Comparison of ENCODE assay signal across 8 cellular contexts in the genomic region with DNA sequence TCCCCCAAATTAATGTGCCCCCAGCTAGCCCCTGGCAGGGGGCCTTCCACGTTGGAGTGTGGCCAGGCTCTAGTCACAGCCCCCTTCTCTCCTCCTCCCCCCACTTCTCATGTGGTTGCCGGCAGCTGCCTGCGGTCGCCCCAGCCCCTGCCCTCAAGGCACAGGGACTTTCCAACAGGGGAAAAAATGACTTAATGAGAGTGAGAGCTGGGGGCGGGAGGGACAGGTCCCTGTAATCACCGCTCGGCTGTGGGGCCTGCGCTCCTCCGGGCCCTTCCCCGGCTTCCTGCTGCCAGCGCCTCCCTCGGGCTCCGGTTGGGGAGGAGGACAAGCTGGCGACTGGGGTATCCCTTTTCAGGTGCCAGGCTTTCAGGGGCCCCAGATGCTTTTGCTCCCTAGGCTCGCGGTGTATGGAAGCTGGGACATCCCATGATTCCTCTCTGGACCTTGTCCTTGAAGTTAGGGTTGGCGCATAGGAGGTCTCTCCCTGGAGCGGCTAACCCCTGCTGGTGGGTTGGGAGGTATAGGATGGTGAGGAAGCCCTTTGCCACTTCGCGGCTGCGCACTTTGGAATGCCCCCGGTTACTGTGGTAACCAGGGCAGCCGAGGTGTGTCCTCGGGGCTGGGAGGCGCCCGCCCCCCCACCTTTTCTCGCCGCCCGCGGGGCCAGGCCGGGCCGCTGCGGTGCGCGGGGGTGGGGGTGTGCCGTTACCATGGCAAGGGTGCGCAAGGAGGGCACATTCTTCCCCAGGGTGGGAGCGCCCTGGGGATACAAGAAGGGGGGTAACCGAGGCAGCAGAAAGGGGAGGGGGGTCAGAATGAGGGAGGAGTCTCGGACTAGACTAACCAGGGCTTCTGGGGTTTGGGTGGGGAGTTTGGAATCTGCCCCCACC. TPM values are rescaled to one million over a fixed set of nuclear protein-coding genes. Genes with fewer than 3 reads are reported as not detected.
A peak's percentile ranks its signal among the peaks of the same experiment; 100 is the strongest.
DNase-seq lines count a peak whose midpoint lies in the region; ATAC-seq and TF ChIP-seq lines count a peak whose summit lies in the region.

No MANE protein-coding gene starts in this region.

- no peaks in the 10 kb centered on the region for H3K79me2 ChIP-seq in hepatocyte

- no peaks in the 10 kb centered on the region for H3K36me3 ChIP-seq in hepatocyte (replicated peaks; ENCODE audit: insufficient read depth, low read depth)

- H3K27ac ChIP-seq in hepatocyte: peak overlapping the region; percentile 71

- H2AFZ ChIP-seq in hepatocyte: no peak overlapping the region

- H3K27me3 ChIP-seq in hepatocyte: peaks cover 83% of the 10 kb centered on the region

- H3K4me2 ChIP-seq in hepatocyte: peak overlapping the region; percentile 61

- H3K4me3 ChIP-seq in hepatocyte: no peak overlapping the region

- ATAC-seq in GM18520 (IDR thresholded peaks at IDR 0.05; ENCODE audit: unreplicated experiment) (peak; percentile 31), HG02981 (IDR thresholded peaks at IDR 0.05; ENCODE audit: unreplicated experiment) (peak; percentile 51)

- peaks cover 51% of the 10 kb centered on the region for H3K4me1 ChIP-seq in hepatocyte (ENCODE audit: insufficient read depth)

- TF ChIP-seq CTCF in hepatocyte (IDR thresholded peaks at IDR 0.05; ENCODE audit: poor library complexity): no peak

- H4K20me1 ChIP-seq in hepatocyte (ENCODE audit: insufficient read depth, poor library complexity, severe bottlenecking): no peaks in the 10 kb centered on the region

- WGBS in hepatocyte (ENCODE audit: low lambda C conversion rate, missing lambda C conversion rate): 3% methylated on average over 23 of the region's 40 CpGs

- peak; percentile 76 for DNase-seq in 8988T
- DNase-seq in NCI-H2227 (lab: John Stamatoyannopoulos, UW; ENCODE audit: unreplicated experiment): peak; percentile 90
- DNase-seq in activated CD8-positive, alpha-beta memory T cell treated with anti-CD3 and anti-CD28 coated beads, Interleukin-2, amount 50 U/mL, for 4 hours: peak; percentile 84
- DNase-seq in hepatocyte (ENCODE audit: low spot score): peak; percentile 74
- DNase-seq in stimulated activated CD4-positive, alpha-beta T cell treated with anti-CD3 and anti-CD28 coated beads, Interleukin-4, amount 100 ng/mL, for 1 hour: peak; percentile 80
- no peak for DNase-seq in NCI-H510A treated with DMSO at 0.1 percent for 48 hours (lab: John Stamatoyannopoulos, UW)

- no peaks in the 10 kb centered on the region for H3K9me3 ChIP-seq in hepatocyte (ENCODE audit: low read depth)

- no peaks in the 10 kb centered on the region for H3K9me2 ChIP-seq in hepatocyte (replicated peaks; ENCODE audit: insufficient read depth)

RNA-seq across cellular contexts. Expression of a gene that starts 16.1 kb away (rescaled TPM):
- total RNA-seq in hepatocyte: 1.9 and 2.3 TPM in 2 replicates
- 1.9 and 5.7 TPM in 2 replicates for polyA plus RNA-seq in hepatocyte

RNA-seq across cellular contexts. Expression of a gene that starts 37.1 kb away (rescaled TPM):
- 7.1 and 11.3 TPM in 2 replicates for total RNA-seq in hepatocyte
- polyA plus RNA-seq in hepatocyte: 22.8 and 39.3 TPM in 2 replicates
